ENCODE assay signal across 21 cellular contexts in genomic region chr14:86237733-86238132, GRCh38.
DNase-seq lines count a peak whose midpoint lies in the region; ATAC-seq and TF ChIP-seq lines count a peak whose summit lies in the region.
"Had no signal": no experiment of that assay in that cellular context is flagged by ENCODE, and none has a peak within 500 bp of the region (broad histone marks: within the 10 kb centered on the region; RNA-seq: fewer than 3 reads in every experiment).

No MANE protein-coding gene starts in this region.

- H3K27ac Mint-ChIP-seq in WTC11: peak overlapping the region; percentile 78; the same call in 1 of the 2 replicates
- H3K27ac Mint-ChIP-seq: B cell; CD4-positive, CD25-positive, alpha-beta regulatory T cell had no signal

- no peak overlapping the region for H2BK120ac ChIP-seq in mesenchymal stem cell (ENCODE audit: low read depth, low read length)

- peaks cover 7% of the 10 kb centered on the region; the same call in 1 of the 2 replicates for H3K36me3 Mint-ChIP-seq in WTC11
- H3K36me3 Mint-ChIP-seq: CD4-positive, CD25-positive, alpha-beta regulatory T cell had no signal

- H3K27me3 ChIP-seq in BLaER1 (no peaks in the 10 kb centered on the region), mesenchymal stem cell (ENCODE audit: control insufficient read depth in 1 of 2, insufficient read depth in 1 of 2, low read length in 2 of 2) (no peaks in the 10 kb centered on the region)
- H3K27me3 ChIP-seq: SJCRH30 had no signal

- H3K4me2 ChIP-seq in BLaER1 (0 out of 2 replicates have a peak overlapping the region, but pooled peaks have one; percentile 20), mesenchymal stem cell (ENCODE audit: low read length, poor library complexity, severe bottlenecking) (no peak overlapping the region)
- H3K4me2 ChIP-seq: PC-9 had no signal

- no peaks in the 10 kb centered on the region for H3K79me1 ChIP-seq in mesenchymal stem cell (replicated peaks; ENCODE audit: low read length, poor library complexity, severe bottlenecking)

- peaks cover 11% of the 10 kb centered on the region for H3K9me3 Mint-ChIP-seq in WTC11

- peaks cover 17% of the 10 kb centered on the region for H3K4me1 Mint-ChIP-seq in WTC11
- H3K4me1 Mint-ChIP-seq: CD4-positive, CD25-positive, alpha-beta regulatory T cell had no signal

- H3K27ac ChIP-seq in BLaER1 (no peak overlapping the region), mesenchymal stem cell (ENCODE audit: low read length, poor library complexity, severe bottlenecking) (no peak overlapping the region)
- H3K27ac ChIP-seq: PC-9, SJCRH30 had no signal

- H3K9me3 ChIP-seq in BLaER1: no peaks in the 10 kb centered on the region; the same call in 1 of the 2 replicates
- peaks cover 31% of the 10 kb centered on the region for H3K9me3 ChIP-seq in mesenchymal stem cell (ENCODE audit: control insufficient read depth, low read length)
- H3K9me3 ChIP-seq: SJCRH30 had no signal

- no peaks in the 10 kb centered on the region for H3K27me3 Mint-ChIP-seq in WTC11 (ENCODE audit: low read depth)
- H3K27me3 Mint-ChIP-seq: B cell; CD4-positive, CD25-positive, alpha-beta regulatory T cell had no signal

- no peak overlapping the region for H4K8ac ChIP-seq in mesenchymal stem cell (ENCODE audit: low read length)

- H3K4me3 ChIP-seq in BLaER1 (no peak overlapping the region), mesenchymal stem cell (ENCODE audit: insufficient read depth in 1 of 2, low read depth in 1 of 2, low read length in 2 of 2) (no peak overlapping the region)
- H3K4me3 ChIP-seq: GM12878, PC-9, SJCRH30 had no signal

- peak overlapping the region; percentile 27 for H2AFZ ChIP-seq in mesenchymal stem cell (ENCODE audit: low read depth, low read length)
- H2AFZ ChIP-seq: PC-9 had no signal

- H4K91ac ChIP-seq in mesenchymal stem cell (ENCODE audit: low read length): no peak overlapping the region

- POLR2A ChIA-PET in WTC11 (lab: Charles Lee): interaction anchor here (0.7 kb wide), 1 partner anchor 676 kb away, joined by 4 read pairs; no protein-coding TSS in a partner anchor

- WGBS in mesenchymal stem cell: 72% methylated on average over 4 of the region's 4 CpGs

- H3K9ac ChIP-seq in BLaER1 (no peak overlapping the region), mesenchymal stem cell (ENCODE audit: low read length) (no peak overlapping the region)

- no peak overlapping the region for H3K4ac ChIP-seq in mesenchymal stem cell (ENCODE audit: low read depth in 1 of 2, low read length in 2 of 2)

- CTCF ChIA-PET in WTC11 (lab: Charles Lee): no interaction called here

- H3K36me3 ChIP-seq in BLaER1 (no peaks in the 10 kb centered on the region), mesenchymal stem cell (ENCODE audit: control insufficient read depth in 1 of 2, insufficient read depth in 2 of 2, low read depth in 1 of 2, low read length in 2 of 2) (no peaks in the 10 kb centered on the region)
- H3K36me3 ChIP-seq: SJCRH30 had no signal

- ATAC-seq in WTC11 (peak; percentile 94), left cardiac atrium (no peak), HG02798 (IDR thresholded peaks at IDR 0.05; ENCODE audit: poor library complexity, unreplicated experiment) (no peak)
- ATAC-seq: GM12878 had no signal

- no peak overlapping the region for H3K23ac ChIP-seq in mesenchymal stem cell (ENCODE audit: low read length in 2 of 2)

- H2BK15ac ChIP-seq in mesenchymal stem cell (ENCODE audit: low read depth, poor library complexity, severe bottlenecking): no peak overlapping the region

- H3K18ac ChIP-seq in mesenchymal stem cell (ENCODE audit: low read depth in 1 of 2, low read length in 2 of 2): no peak overlapping the region

- no peak for TF ChIP-seq CTCF in WTC11 (IDR thresholded peaks at IDR 0.05)

- no peak overlapping the region for H3K14ac ChIP-seq in mesenchymal stem cell (ENCODE audit: low read length in 2 of 2)

- DNase-seq in HT1080 (ENCODE audit: low read depth): peak; percentile 8
- DNase-seq in WTC11 (ENCODE audit: low spot score): no peak
- no peak for DNase-seq in mesenchymal stem cell
- DNase-seq in stimulated activated CD4-positive, alpha-beta T cell treated with anti-CD3 and anti-CD28 coated beads, Interleukin-2, amount 100 ng/mL, for 24 hours: no peak
- no peak for DNase-seq in left cardiac atrium
- no peak for DNase-seq in dermis blood vessel endothelial cell
- DNase-seq: 8988T; CD4-positive, CD25-positive, alpha-beta regulatory T cell; COR-L47; DMS 273 treated with DMSO at 0.1 percent for 48 hours; NCI-H1105 treated with DMSO at 0.1 percent for 48 hours; NCI-H1694; NCI-H2081 treated with DMSO at 0.1 percent for 48 hours; NCI-H510A; NCI-H774; PC-9; SJCRH30 had no signal

- H2BK12ac ChIP-seq in mesenchymal stem cell (ENCODE audit: low read length in 2 of 2): no peak overlapping the region

- H3K4me3 Mint-ChIP-seq in WTC11: no peak overlapping the region
- H3K4me3 Mint-ChIP-seq: B cell; CD4-positive, CD25-positive, alpha-beta regulatory T cell had no signal

- H2BK5ac ChIP-seq in mesenchymal stem cell (ENCODE audit: low read depth, low read length, poor library complexity, severe bottlenecking): no peak overlapping the region

- intact Hi-C loops in left cardiac atrium (cut with DNase I): no loop called here

- peaks cover 9% of the 10 kb centered on the region for H3K4me1 ChIP-seq in BLaER1
- no peaks in the 10 kb centered on the region for H3K4me1 ChIP-seq in mesenchymal stem cell (ENCODE audit: control insufficient read depth, insufficient read depth, low read depth, low read length)
- H3K4me1 ChIP-seq: SJCRH30 had no signal

- no peak overlapping the region for H2AK5ac ChIP-seq in mesenchymal stem cell (ENCODE audit: low read length, severe bottlenecking)

- H4K20me1 ChIP-seq in BLaER1: no peaks in the 10 kb centered on the region

TF ChIP-seq in WTC11, 78 proteins besides CTCF, POLR2A, EP300 and RAD21:
- TF ChIP-seq MAX (CRISPR knock-in tag; IDR thresholded peaks at IDR 0.05): no peak
